ENCODE assay signal across 28 cellular contexts in the genomic region with DNA sequence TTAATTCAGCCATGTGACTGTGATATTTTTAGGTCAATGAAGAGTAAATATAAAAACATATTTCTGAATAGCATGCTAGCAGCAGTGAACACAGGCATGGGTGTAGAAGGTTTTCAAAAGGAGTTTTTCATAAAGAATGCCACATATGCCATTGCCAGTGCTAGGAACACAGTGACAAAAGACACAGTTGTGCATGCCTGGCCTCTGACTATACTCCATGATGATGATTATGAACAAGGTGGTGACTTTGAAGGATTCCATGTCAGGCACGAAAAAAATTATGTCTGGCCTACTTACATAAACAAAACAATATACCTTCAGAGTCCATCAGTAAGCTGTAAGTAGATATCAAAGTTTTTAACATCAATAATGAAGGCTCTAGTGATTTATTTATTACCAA.
"Had no signal": no experiment of that assay in that cellular context is flagged by ENCODE, and none has a peak within 500 bp of the region (broad histone marks: within the 10 kb centered on the region; RNA-seq: fewer than 3 reads in every experiment).

No MANE protein-coding gene starts in this region.

- H3K27ac ChIP-seq: stomach, suprapubic skin, testis, thoracic aorta, thyroid gland, tibial artery, tibial nerve, transverse colon, upper lobe of left lung, upper lobe of right lung, uterus, vagina had no signal

- ATAC-seq: stimulated activated effector memory CD8-positive, alpha-beta T cell treated with anti-CD3 and anti-CD28 coated beads, Interleukin-12 subunit alpha, Interleukin-12 subunit beta, amount 100 ng/mL, for 72 hours; stimulated activated memory B cell treated with anti-CD40 and anti-IgM and Interleukin-4, amounts not matched to agents 10 μg/mL and 1 μg/mL and 100 μg/mL, for 72 hours; stimulated activated naive B cell treated with anti-CD40 and anti-IgM and Interleukin-4, amounts not matched to agents 10 μg/mL and 1 μg/mL and 100 μg/mL, for 72 hours; stimulated activated naive CD8-positive, alpha-beta T cell treated with anti-CD3 and anti-CD28 coated beads, Interleukin-15, amount 100 ng/mL, for 72 hours; stimulated activated naive CD8-positive, alpha-beta T cell treated with anti-CD3 and anti-CD28 coated beads, Interleukin-15, Interleukin-2, amounts not matched to agents 100 U/mL and 50 U/mL, for 24 hours; upper lobe of right lung had no signal

- FAIRE-seq: urothelium cell line had no signal

- H3K36me3 ChIP-seq: stomach, suprapubic skin, thoracic aorta, thyroid gland, tibial artery, tibial nerve, transverse colon, upper lobe of left lung, upper lobe of right lung, uterus, vagina had no signal

- H3K27me3 Mint-ChIP-seq: stimulated activated memory B cell treated with anti-CD40 and anti-IgM and Interleukin-4, amounts not matched to agents 10 μg/mL and 1 μg/mL and 100 μg/mL, for 72 hours; stimulated activated naive B cell treated with anti-CD40 and anti-IgM and Interleukin-4, amounts not matched to agents 10 μg/mL and 1 μg/mL and 100 μg/mL, for 72 hours; stimulated activated naive CD8-positive, alpha-beta T cell treated with anti-CD3 and anti-CD28 coated beads, Interleukin-15, amount 100 ng/mL, for 72 hours; stimulated activated naive CD8-positive, alpha-beta T cell treated with anti-CD3 and anti-CD28 coated beads, Interleukin-15, Interleukin-2, amounts not matched to agents 100 ng/mL and 50 ng/mL, for 24 hours; type B pancreatic cell had no signal

- DNase-seq: stimulated activated CD4-positive, alpha-beta T cell treated with anti-CD3 and anti-CD28 coated beads, Interleukin-2, amount 100 ng/mL, for 48 hours; stimulated activated CD4-positive, alpha-beta T cell treated with anti-CD3 and anti-CD28 coated beads, Interleukin-4, amount 100 ng/mL, for 1 hour; stimulated activated CD4-positive, alpha-beta T cell treated with anti-CD3 and anti-CD28 coated beads, Interleukin-4, amount 100 ng/mL, for 24 hours; stimulated activated CD4-positive, alpha-beta T cell treated with anti-CD3 and anti-CD28 coated beads, Interleukin-4, amount 100 ng/mL, for 4 hours; stimulated activated CD8-positive, alpha-beta memory T cell treated with anti-CD3 and anti-CD28 coated beads, Interleukin-4, amount 100 ng/mL, for 48 hours; stimulated activated naive B cell treated with anti-CD40 and anti-IgM and Interleukin-4, amounts not matched to agents 10 μg/mL and 1 μg/mL and 100 μg/mL, for 72 hours; stimulated activated naive CD4-positive, alpha-beta T cell; stimulated activated naive CD4-positive, alpha-beta T cell treated with Interleukin-2 at 50 U/mL for 16 hours; stimulated activated naive CD8-positive, alpha-beta T cell treated with anti-CD3 and anti-CD28 coated beads, Interleukin-15, amount 100 ng/mL, for 72 hours; stimulated activated naive CD8-positive, alpha-beta T cell treated with anti-CD3 and anti-CD28 coated beads, Interleukin-15, Interleukin-2, amounts not matched to agents 100 U/mL and 50 U/mL, for 24 hours; stomach; substantia nigra; testis; thyroid gland; tibial artery; transverse colon; upper lobe of left lung; upper lobe of right lung; uterus had no signal

- H3K4me1 ChIP-seq: stomach, suprapubic skin, testis, thyroid gland, tibial artery, tibial nerve, transverse colon, upper lobe of left lung, upper lobe of right lung, uterus, vagina had no signal

- H3K27ac Mint-ChIP-seq: stimulated activated effector memory CD8-positive, alpha-beta T cell treated with anti-CD3 and anti-CD28 coated beads, Interleukin-12 subunit alpha, Interleukin-12 subunit beta, amount 100 ng/mL, for 72 hours; stimulated activated memory B cell treated with anti-CD40 and anti-IgM and Interleukin-4, amounts not matched to agents 10 μg/mL and 1 μg/mL and 100 μg/mL, for 72 hours; stimulated activated naive B cell treated with anti-CD40 and anti-IgM and Interleukin-4, amounts not matched to agents 10 μg/mL and 1 μg/mL and 100 μg/mL, for 72 hours; stimulated activated naive CD8-positive, alpha-beta T cell treated with anti-CD3 and anti-CD28 coated beads, Interleukin-15, Interleukin-2, amounts not matched to agents 100 ng/mL and 50 ng/mL, for 24 hours; type B pancreatic cell had no signal

- H3K4me1 Mint-ChIP-seq: stimulated activated effector memory CD8-positive, alpha-beta T cell treated with anti-CD3 and anti-CD28 coated beads, Interleukin-12 subunit alpha, Interleukin-12 subunit beta, amount 100 ng/mL, for 72 hours; stimulated activated memory B cell treated with anti-CD40 and anti-IgM and Interleukin-4, amounts not matched to agents 10 μg/mL and 1 μg/mL and 100 μg/mL, for 72 hours; stimulated activated naive B cell treated with anti-CD40 and anti-IgM and Interleukin-4, amounts not matched to agents 10 μg/mL and 1 μg/mL and 100 μg/mL, for 72 hours; stimulated activated naive CD8-positive, alpha-beta T cell treated with anti-CD3 and anti-CD28 coated beads, Interleukin-15, amount 100 ng/mL, for 72 hours had no signal

- H3K27me3 ChIP-seq: stomach, suprapubic skin, testis, thyroid gland, tibial artery, tibial nerve, transverse colon, upper lobe of left lung, upper lobe of right lung, uterus, vagina had no signal

- H3K4me3 Mint-ChIP-seq: stimulated activated effector memory CD8-positive, alpha-beta T cell treated with anti-CD3 and anti-CD28 coated beads, Interleukin-12 subunit alpha, Interleukin-12 subunit beta, amount 100 ng/mL, for 72 hours; stimulated activated memory B cell treated with anti-CD40 and anti-IgM and Interleukin-4, amounts not matched to agents 10 μg/mL and 1 μg/mL and 100 μg/mL, for 72 hours; stimulated activated naive B cell treated with anti-CD40 and anti-IgM and Interleukin-4, amounts not matched to agents 10 μg/mL and 1 μg/mL and 100 μg/mL, for 72 hours; stimulated activated naive CD8-positive, alpha-beta T cell treated with anti-CD3 and anti-CD28 coated beads, Interleukin-15, amount 100 ng/mL, for 72 hours; stimulated activated naive CD8-positive, alpha-beta T cell treated with anti-CD3 and anti-CD28 coated beads, Interleukin-15, Interleukin-2, amounts not matched to agents 100 ng/mL and 50 ng/mL, for 24 hours; type B pancreatic cell had no signal

- H3K9me3 Mint-ChIP-seq: stimulated activated memory B cell treated with anti-CD40 and anti-IgM and Interleukin-4, amounts not matched to agents 10 μg/mL and 1 μg/mL and 100 μg/mL, for 72 hours; stimulated activated naive CD8-positive, alpha-beta T cell treated with anti-CD3 and anti-CD28 coated beads, Interleukin-15, amount 100 ng/mL, for 72 hours; stimulated activated naive CD8-positive, alpha-beta T cell treated with anti-CD3 and anti-CD28 coated beads, Interleukin-15, Interleukin-2, amounts not matched to agents 100 ng/mL and 50 ng/mL, for 24 hours had no signal

- H3K9me3 ChIP-seq: testis, thoracic aorta, thyroid gland, transverse colon, upper lobe of left lung, upper lobe of right lung, uterus, vagina had no signal

- H3K4me3 ChIP-seq: stomach, suprapubic skin, testis, thoracic aorta, thyroid gland, tibial artery, tibial nerve, transverse colon, upper lobe of left lung, upper lobe of right lung, uterus, vagina had no signal

- H3K36me3 Mint-ChIP-seq: stimulated activated effector memory CD8-positive, alpha-beta T cell treated with anti-CD3 and anti-CD28 coated beads, Interleukin-12 subunit alpha, Interleukin-12 subunit beta, amount 100 ng/mL, for 72 hours; stimulated activated memory B cell treated with anti-CD40 and anti-IgM and Interleukin-4, amounts not matched to agents 10 μg/mL and 1 μg/mL and 100 μg/mL, for 72 hours; stimulated activated naive B cell treated with anti-CD40 and anti-IgM and Interleukin-4, amounts not matched to agents 10 μg/mL and 1 μg/mL and 100 μg/mL, for 72 hours; type B pancreatic cell had no signal
